ENCODE assay signal across 9 cellular contexts in genomic region chr6:2524090-2524489, GRCh38.
DNase-seq lines count a peak whose midpoint lies in the region; ATAC-seq, FAIRE-seq and TF ChIP-seq lines count a peak whose summit lies in the region.
"Had no signal": no experiment of that assay in that cellular context is flagged by ENCODE, and none has a peak within 500 bp of the region (broad histone marks: within the 10 kb centered on the region; RNA-seq: fewer than 3 reads in every experiment).

No MANE protein-coding gene starts in this region.

- H3K4me1 ChIP-seq in PC-9 (replicated peaks; ENCODE audit: insufficient read depth) (0 out of 2 replicates have a peak, but pooled peaks cover 7% of the 10 kb centered on the region), foreskin keratinocyte (peaks cover 18% of the 10 kb centered on the region)
- H3K4me1 ChIP-seq: esophagus muscularis mucosa had no signal

- H3K79me2 ChIP-seq in PC-9 (ENCODE audit: low read depth): no peaks in the 10 kb centered on the region

- H3K4me1 Mint-ChIP-seq in CD14-positive monocyte: peaks cover 20% of the 10 kb centered on the region
- peaks cover 12% of the 10 kb centered on the region for H3K4me1 Mint-ChIP-seq in activated CD8-positive, alpha-beta memory T cell treated with anti-CD3 and anti-CD28 coated beads, Interleukin-2, amount 10 ng/mL, durations not matched to agents 7 days and 5 days

- peaks cover 54 to 62% (median 58%) of the 10 kb centered on the region in 3 donors for H3K27me3 Mint-ChIP-seq in CD14-positive monocyte (ENCODE audit: low read depth in 3 of 3)
- H3K27me3 Mint-ChIP-seq in activated CD8-positive, alpha-beta memory T cell treated with anti-CD3 and anti-CD28 coated beads, Interleukin-2, amount 10 ng/mL, durations not matched to agents 7 days and 5 days: peaks cover 59% of the 10 kb centered on the region

- H3K27ac ChIP-seq in PC-9 (no peak overlapping the region), foreskin keratinocyte (no peak overlapping the region)
- H3K27ac ChIP-seq: esophagus muscularis mucosa had no signal

- no peaks in the 10 kb centered on the region for H3K27me3 ChIP-seq in PC-9 (ENCODE audit: insufficient read depth, low read depth)
- no peaks in the 10 kb centered on the region for H3K27me3 ChIP-seq in foreskin keratinocyte
- H3K27me3 ChIP-seq: esophagus muscularis mucosa had no signal

- intact Hi-C loops in CD14-positive monocyte (cut with micrococcal nuclease) (no loop called here), PC-9 (cut with micrococcal nuclease; ENCODE audit: unreplicated experiment) (no loop called here)

- peak overlapping the region in 1 of 2 donors; percentile 61 for H3K4me3 Mint-ChIP-seq in CD14-positive monocyte
- H3K4me3 Mint-ChIP-seq in activated CD8-positive, alpha-beta memory T cell treated with anti-CD3 and anti-CD28 coated beads, Interleukin-2, amount 10 ng/mL, durations not matched to agents 7 days and 5 days: no peak overlapping the region

- H3F3A ChIP-seq in PC-9 (ENCODE audit: insufficient read depth, low read depth): no peaks in the 10 kb centered on the region

- H3K36me3 ChIP-seq in PC-9 (ENCODE audit: low read depth): no peaks in the 10 kb centered on the region
- H3K36me3 ChIP-seq: esophagus muscularis mucosa had no signal

- H3K9me3 Mint-ChIP-seq in CD14-positive monocyte: peaks cover 15 to 46% (median 38%) of the 10 kb centered on the region in 7 donors
- peaks cover 18% of the 10 kb centered on the region for H3K9me3 Mint-ChIP-seq in activated CD8-positive, alpha-beta memory T cell treated with anti-CD3 and anti-CD28 coated beads, Interleukin-2, amount 10 ng/mL, durations not matched to agents 7 days and 5 days (ENCODE audit: low read depth)

- POLR2A ChIA-PET in PC-9 (lab: Charles Lee; ENCODE audit: unreplicated experiment): interaction anchor here (0.6 kb wide), 1 partner anchor 8 kb away, joined by 4 read pairs; no protein-coding TSS in a partner anchor

- peaks cover 8 to 12% of the 10 kb centered on the region in 2 donors for H3K36me3 Mint-ChIP-seq in CD14-positive monocyte
- peaks cover 6% of the 10 kb centered on the region for H3K36me3 Mint-ChIP-seq in activated CD8-positive, alpha-beta memory T cell treated with anti-CD3 and anti-CD28 coated beads, Interleukin-2, amount 10 ng/mL, durations not matched to agents 7 days and 5 days

- peak; percentile 38 for FAIRE-seq in GM18507 (lab: Jason Lieb, UNC)

- BruUV-seq in PC-9 (replicated peaks; lab: Mats Ljungman, UMichigan): no TSS peak

- ATAC-seq in foreskin keratinocyte: no peak
- no peak for ATAC-seq in activated CD8-positive, alpha-beta memory T cell treated with anti-CD3 and anti-CD28 coated beads, Interleukin-2, amount 10 ng/mL, durations not matched to agents 7 days and 5 days
- ATAC-seq in GM21737 (IDR thresholded peaks at IDR 0.05; ENCODE audit: unreplicated experiment): no peak

- H2AFZ ChIP-seq in PC-9: no peak overlapping the region

- no peaks in the 10 kb centered on the region for H3K9me2 ChIP-seq in PC-9 (ENCODE audit: insufficient read depth)

- CTCF ChIA-PET in PC-9 (lab: Charles Lee): interaction anchor here (0.7 kb wide), 1 partner anchor 354 kb away, joined by 3 read pairs; no protein-coding TSS in a partner anchor
- CTCF ChIA-PET in activated CD8-positive, alpha-beta memory T cell treated with anti-CD3 and anti-CD28 coated beads, Interleukin-2, amount 10 ng/mL, durations not matched to agents 7 days and 5 days (lab: Charles Lee): interaction anchor here (1.3 to 1.7 kb wide), 4 partner anchors 18 to 111 kb away, joined by 3 to 6 read pairs (median 4); no protein-coding TSS in a partner anchor

- H3K4me2 ChIP-seq in PC-9: no peak overlapping the region

- TF ChIP-seq CTCF in CD14-positive monocyte (IDR thresholded peaks at IDR 0.05): peak; percentile 31
- peak; percentile 44; the same call in 1 of the 2 replicates for TF ChIP-seq CTCF in PC-9 (conservative IDR thresholded peaks at IDR 0.05)
- peak; percentile 52 for TF ChIP-seq CTCF in foreskin keratinocyte (conservative IDR thresholded peaks at IDR 0.05)

- no peaks in the 10 kb centered on the region for H3K9me3 ChIP-seq in PC-9 (ENCODE audit: insufficient read depth, low read depth)

- H3K27ac Mint-ChIP-seq in CD14-positive monocyte: peak overlapping the region in 2 of 7 donors; percentile 6 to 81
- H3K27ac Mint-ChIP-seq in activated CD8-positive, alpha-beta memory T cell treated with anti-CD3 and anti-CD28 coated beads, Interleukin-2, amount 10 ng/mL, durations not matched to agents 7 days and 5 days: no peak overlapping the region

- H4K20me1 ChIP-seq in PC-9 (ENCODE audit: insufficient read depth): no peaks in the 10 kb centered on the region

- no peak overlapping the region for H3K4me3 ChIP-seq in PC-9
- H3K4me3 ChIP-seq: esophagus muscularis mucosa had no signal

- DNase-seq in CD14-positive monocyte (ENCODE audit: low spot score) (no peak), GM18507 (ENCODE audit: extremely low spot score, insufficient read length, low read depth) (no peak), PC-9 (no peak), foreskin keratinocyte (no peak), HuH-7 (ENCODE audit: low spot score) (no peak), SK-N-DZ (ENCODE audit: low spot score) (no peak)
- DNase-seq in activated CD8-positive, alpha-beta memory T cell treated with anti-CD3 and anti-CD28 coated beads, Interleukin-2, amount 10 ng/mL, durations not matched to agents 7 days and 5 days: no peak
